15 cellular contexts compared by ENCODE assay signal in the genomic region with DNA sequence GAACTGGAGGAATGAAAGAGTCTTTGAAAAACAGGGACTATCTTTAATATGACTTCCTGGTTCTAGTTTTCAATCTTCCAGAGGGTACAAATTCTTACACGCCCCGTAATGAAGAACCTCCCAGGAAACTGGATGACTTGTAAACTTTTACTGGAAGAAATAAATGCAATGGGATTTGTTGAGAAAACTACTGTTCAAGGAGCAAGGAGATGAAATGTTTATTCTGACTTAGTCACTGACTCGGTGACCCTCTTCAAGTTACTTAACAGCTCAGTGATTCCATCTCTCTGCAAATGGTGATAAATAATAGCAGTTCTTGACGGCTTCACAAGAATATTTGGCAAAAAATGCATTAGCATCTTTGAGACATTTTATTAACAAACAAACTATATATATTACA.
DNase-seq lines count a peak whose midpoint lies in the region; ATAC-seq and TF ChIP-seq lines count a peak whose summit lies in the region.
"Had no signal": no experiment of that assay in that cellular context is flagged by ENCODE, and none has a peak within 500 bp of the region (broad histone marks: within the 10 kb centered on the region; RNA-seq: fewer than 3 reads in every experiment).

No MANE protein-coding gene starts in this region.

- no peaks in the 10 kb centered on the region for H3K27me3 Mint-ChIP-seq in activated T-cell treated with anti-CD3 and anti-CD28 coated beads, Interleukin-2, amount 50 U/mL, for 24 hours

- no peak overlapping the region for H3K4me3 ChIP-seq in gastroesophageal sphincter
- no peak overlapping the region for H3K4me3 ChIP-seq in mucosa of descending colon
- H3K4me3 ChIP-seq: A549 had no signal

- WGBS in gastroesophageal sphincter (ENCODE audit: low coverage in 1 of 2), 2 donors = 38 to 43% methylated on average over 4 of the region's 4 CpGs

- H3K9me3 Mint-ChIP-seq in activated T-cell treated with anti-CD3 and anti-CD28 coated beads, Interleukin-2, amount 50 U/mL, for 24 hours = peaks cover 2% of the 10 kb centered on the region

- no peaks in the 10 kb centered on the region for H3K36me3 Mint-ChIP-seq in activated T-cell treated with anti-CD3 and anti-CD28 coated beads, Interleukin-2, amount 50 U/mL, for 24 hours (ENCODE audit: low read depth)

- H3K36me3 ChIP-seq in gastroesophageal sphincter (no peaks in the 10 kb centered on the region), mucosa of descending colon (ENCODE audit: low read depth) (no peaks in the 10 kb centered on the region)

- H3K9me3 ChIP-seq in gastroesophageal sphincter (no peaks in the 10 kb centered on the region), mucosa of descending colon (no peaks in the 10 kb centered on the region)
- H3K9me3 ChIP-seq: A549, Caco-2 had no signal

- DNase-seq in Caki2 (ENCODE audit: low read depth) = peak; percentile 60
- peak; percentile 92 for DNase-seq in OCI-M1 (lab: John Stamatoyannopoulos, UW)
- no peak for DNase-seq in mucosa of descending colon
- DNase-seq in inferior parietal cortex (ENCODE audit: extremely low spot score) = no peak
- no peak for DNase-seq in activated T-cell treated with anti-CD3 and anti-CD28 coated beads, Interleukin-2, amount 50 U/mL, for 24 hours
- no peak for DNase-seq in activated CD4-positive, alpha-beta T cell treated with anti-CD3 and anti-CD28 coated beads, Interleukin-2, amount 50 U/mL, for 48 hours
- DNase-seq: Caco-2, DND-41, NCI-H1105 treated with DMSO at 0.1 percent for 48 hours, NCI-H187 treated with DMSO at 0.1 percent for 48 hours, NCI-H2171 treated with DMSO at 0.1 percent for 48 hours, SIG-M5 had no signal

- H3K4me1 ChIP-seq in gastroesophageal sphincter = peaks cover 0 to 52% (median 19%) of the 10 kb centered on the region in 3 donors
- H3K4me1 ChIP-seq in mucosa of descending colon (ENCODE audit: low read depth) = no peaks in the 10 kb centered on the region
- H3K4me1 ChIP-seq: A549, Caco-2 had no signal

- H3K27ac ChIP-seq in gastroesophageal sphincter = peak overlapping the region in 3 of 4 donors; percentile 72 to 84 (median 75)
- H3K27ac ChIP-seq: A549 had no signal

- ATAC-seq in gastroesophageal sphincter = no peak
- peak; percentile 48 for ATAC-seq in mucosa of descending colon
- ATAC-seq in GM19455 (IDR thresholded peaks at IDR 0.05; ENCODE audit: unreplicated experiment) = no peak
- ATAC-seq: A549 had no signal

- H3K4me1 Mint-ChIP-seq in activated T-cell treated with anti-CD3 and anti-CD28 coated beads, Interleukin-2, amount 50 U/mL, for 24 hours (ENCODE audit: low read depth) = no peaks in the 10 kb centered on the region

- no peak overlapping the region for H3K27ac Mint-ChIP-seq in activated T-cell treated with anti-CD3 and anti-CD28 coated beads, Interleukin-2, amount 50 U/mL, for 24 hours

- no peak for TF ChIP-seq POLR2A in gastroesophageal sphincter (IDR thresholded peaks at IDR 0.05)

- no peak for TF ChIP-seq EP300 in gastroesophageal sphincter (IDR thresholded peaks at IDR 0.05)

- TF ChIP-seq CTCF in gastroesophageal sphincter (IDR thresholded peaks at IDR 0.05) = no peak
- no peak for TF ChIP-seq CTCF in mucosa of descending colon (IDR thresholded peaks at IDR 0.05)

- intact Hi-C loops in mucosa of descending colon (cut with DNase I, micrococcal nuclease) = no loop called here

- H3K27me3 ChIP-seq in gastroesophageal sphincter = no peaks in the 10 kb centered on the region

- H3K4me3 Mint-ChIP-seq in activated T-cell treated with anti-CD3 and anti-CD28 coated beads, Interleukin-2, amount 50 U/mL, for 24 hours = no peak overlapping the region

- in situ Hi-C loops in Caki2 (cut with HindIII; ENCODE audit: low pct_unique_long_range_greater_than_20kb, low sequenced_read_pairs) = no loop called here

Comparison
In these comparisons a context has a peak if more than half of its experiments do, and no peak if none do; other contexts are left out.
1. DNase-seq: peak in Caki2 (single experiment) and OCI-M1 (single experiment); none in mucosa of descending colon (0 of 3), inferior parietal cortex (single experiment), activated T-cell treated with anti-CD3 and anti-CD28 coated beads, Interleukin-2, amount 50 U/mL, for 24 hours (single experiment) and activated CD4-positive, alpha-beta T cell treated with anti-CD3 and anti-CD28 coated beads, Interleukin-2, amount 50 U/mL, for 48 hours (0 of 2).